Comparison of ENCODE assay signal across 16 cellular contexts in the genomic region with DNA sequence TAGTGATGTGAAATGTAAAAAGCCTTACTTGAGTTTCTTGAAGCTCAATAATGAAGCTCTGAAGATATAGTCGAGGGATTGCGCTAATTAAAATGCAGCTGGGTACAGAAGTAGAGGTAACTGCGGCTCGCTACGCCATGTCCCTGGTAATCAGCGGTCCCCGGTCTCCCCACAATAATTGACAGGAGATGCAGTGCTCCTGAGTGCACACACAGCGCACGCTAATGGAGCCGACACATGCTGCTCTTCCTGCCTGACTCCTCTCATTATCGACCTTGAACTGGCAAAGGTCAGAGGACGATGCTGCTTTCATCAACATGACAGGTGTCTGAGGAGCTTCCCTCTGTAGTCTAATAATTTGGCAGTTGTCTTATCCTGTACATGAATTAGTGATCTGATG.
DNase-seq lines count a peak whose midpoint lies in the region.
"Had no signal": no experiment of that assay in that cellular context is flagged by ENCODE, and none has a peak within 500 bp of the region (broad histone marks: within the 10 kb centered on the region; RNA-seq: fewer than 3 reads in every experiment).

No MANE protein-coding gene starts in this region.

- H3K27me3 ChIP-seq in HUES48 (ENCODE audit: control insufficient read depth, insufficient read depth, low read length) (no peaks in the 10 kb centered on the region), HUES64 (ENCODE audit: insufficient read depth, low read length) (no peaks in the 10 kb centered on the region), iPS-20b (ENCODE audit: insufficient read depth, low read length) (no peaks in the 10 kb centered on the region)
- H3K27me3 ChIP-seq: BE2C had no signal

- DNase-seq in retina (peak; percentile 65), SKM-1 (lab: John Stamatoyannopoulos, UW; ENCODE audit: unreplicated experiment) (no peak)
- no peak for DNase-seq in stimulated activated CD4-positive, alpha-beta T cell treated with anti-CD3 and anti-CD28 coated beads, Interleukin-4, amount 100 ng/mL, for 1 hour
- DNase-seq: BE2C; CD4-positive, alpha-beta memory T cell; DMS153; DMS79 treated with DMSO at 0.1 percent for 48 hours; GDM1; HCEC 1CT; HFFc6 had no signal

- peak overlapping the region; percentile 21; the same call in 1 of the 2 replicates for H3K9ac ChIP-seq in HUES48 (ENCODE audit: low read depth, low read length)
- peak overlapping the region; percentile 62; the same call in 1 of the 2 replicates for H3K9ac ChIP-seq in HUES64 (ENCODE audit: low read depth, low read length)
- H3K9ac ChIP-seq in iPS-20b (ENCODE audit: low read depth, low read length), result no peak overlapping the region; the same call in 1 of the 2 replicates

- no peak overlapping the region; the same call in 1 of the 2 replicates for H3K4me3 ChIP-seq in HUES48 (ENCODE audit: low read depth, low read length)
- H3K4me3 ChIP-seq in HUES64 (ENCODE audit: low read length), result no peak overlapping the region
- H3K4me3 ChIP-seq in iPS-20b (ENCODE audit: low read length), result peak overlapping the region; percentile 42; the same call in 1 of the 2 replicates
- H3K4me3 ChIP-seq: A549 had no signal

- WGBS in HUES64, result 84% methylated on average over 12 of the region's 12 CpGs

- H3K9me3 ChIP-seq in HUES48 (ENCODE audit: control insufficient read depth, insufficient read depth, low read length) (no peaks in the 10 kb centered on the region), HUES64 (ENCODE audit: insufficient read depth, low read depth, low read length) (no peaks in the 10 kb centered on the region), iPS-20b (ENCODE audit: insufficient read depth, low read depth, low read length) (no peaks in the 10 kb centered on the region)
- H3K9me3 ChIP-seq: A549, BE2C had no signal

- H3K4me1 ChIP-seq in HUES48 (ENCODE audit: control insufficient read depth, insufficient read depth, low read length) (peaks cover 36% of the 10 kb centered on the region), HUES64 (ENCODE audit: insufficient read depth, low read length) (peaks cover 44% of the 10 kb centered on the region), iPS-20b (ENCODE audit: insufficient read depth, low read length) (peaks cover 35% of the 10 kb centered on the region)
- H3K4me1 ChIP-seq: A549, BE2C had no signal

- peak overlapping the region; percentile 86 for H3K27ac ChIP-seq in HUES48 (ENCODE audit: low read depth, low read length)
- peak overlapping the region; percentile 46 for H3K27ac ChIP-seq in HUES64 (ENCODE audit: low read depth, low read length)
- H3K27ac ChIP-seq in iPS-20b (ENCODE audit: low read length), result no peak overlapping the region
- H3K27ac ChIP-seq: A549, C4-2B, HL-60 had no signal

- H3K36me3 ChIP-seq in HUES48 (ENCODE audit: control insufficient read depth, insufficient read depth, low read length), result no peaks in the 10 kb centered on the region
- no peaks in the 10 kb centered on the region for H3K36me3 ChIP-seq in HUES64 (ENCODE audit: insufficient read depth, low read length)
- no peaks in the 10 kb centered on the region for H3K36me3 ChIP-seq in iPS-20b (ENCODE audit: insufficient read depth, low read depth, low read length)
- H3K36me3 ChIP-seq: BE2C had no signal
